12 cellular contexts compared by ENCODE assay signal in the genomic region with DNA sequence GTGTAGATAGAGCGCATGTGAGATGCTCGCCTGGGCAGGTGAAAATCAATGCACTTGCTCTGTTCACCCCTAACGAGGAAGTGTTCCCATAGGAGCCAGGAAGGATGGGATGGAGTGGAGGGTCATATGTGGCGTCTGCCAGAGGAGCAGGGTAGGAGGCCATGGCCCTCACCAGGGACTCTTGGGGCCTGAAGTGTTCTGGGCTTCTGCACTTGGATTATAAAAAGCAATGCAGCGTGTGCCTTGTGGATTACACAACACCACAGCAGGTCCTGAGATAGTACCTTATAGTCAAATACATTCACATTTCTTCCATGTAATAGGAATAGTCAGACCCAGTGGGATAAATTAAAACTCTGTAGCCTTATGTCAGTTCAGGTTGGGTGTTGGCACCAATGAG.
"Had no signal": no experiment of that assay in that cellular context is flagged by ENCODE, and none has a peak within 500 bp of the region (broad histone marks: within the 10 kb centered on the region; RNA-seq: fewer than 3 reads in every experiment).

No MANE protein-coding gene starts in this region.

- H3K27ac ChIP-seq: foreskin keratinocyte had no signal

- DNase-seq: activated CD4-positive, alpha-beta T cell treated with anti-CD3 and anti-CD28 coated beads for 48 hours; activated T-cell treated with anti-CD3 and anti-CD28 coated beads for 4 hours; foreskin keratinocyte; head of caudate nucleus; stimulated activated CD4-positive, alpha-beta T cell treated with anti-CD3 and anti-CD28 coated beads, Interleukin-2, amount 100 ng/mL, for 48 hours; stimulated activated CD8-positive, alpha-beta memory T cell treated with anti-CD3 and anti-CD28 coated beads, Interleukin-4, amount 100 ng/mL, for 48 hours had no signal

- ATAC-seq: activated naive CD4-positive, alpha-beta T cell treated with anti-CD3 and anti-CD28 coated beads, Interleukin-2, amount 50 U/mL, for 72 hours; foreskin keratinocyte; left lobe of liver had no signal

- FAIRE-seq: astrocyte, endothelial cell of umbilical vein, islet of Langerhans, urothelium cell line had no signal
